Comparison of ENCODE assay signal across 1 cellular context in the genomic region with DNA sequence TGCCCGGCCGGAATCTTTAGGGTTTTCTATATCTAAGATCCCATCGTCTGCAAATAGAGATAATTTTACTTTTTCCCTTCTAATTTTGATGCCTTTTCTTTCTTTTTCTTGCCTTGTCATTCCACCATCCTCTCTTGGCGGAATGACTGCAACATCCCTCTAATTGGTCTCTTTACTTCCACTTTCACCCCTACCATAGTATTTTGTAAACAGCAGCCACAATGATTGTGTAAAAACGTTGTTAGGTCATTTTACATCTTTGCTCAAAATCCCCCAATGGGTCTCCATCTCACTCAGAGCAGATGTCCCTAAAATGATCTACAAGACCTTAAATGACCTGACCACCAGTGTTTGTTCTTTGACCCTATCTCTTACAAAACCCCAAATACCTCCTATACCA.
TF ChIP-seq lines count a peak whose summit lies in the region.

No MANE protein-coding gene starts in this region.

TF ChIP-seq in K562, 482 proteins besides CTCF, POLR2A, EP300 and RAD21 (continued from another document):
- TF ChIP-seq, protein P1, sequence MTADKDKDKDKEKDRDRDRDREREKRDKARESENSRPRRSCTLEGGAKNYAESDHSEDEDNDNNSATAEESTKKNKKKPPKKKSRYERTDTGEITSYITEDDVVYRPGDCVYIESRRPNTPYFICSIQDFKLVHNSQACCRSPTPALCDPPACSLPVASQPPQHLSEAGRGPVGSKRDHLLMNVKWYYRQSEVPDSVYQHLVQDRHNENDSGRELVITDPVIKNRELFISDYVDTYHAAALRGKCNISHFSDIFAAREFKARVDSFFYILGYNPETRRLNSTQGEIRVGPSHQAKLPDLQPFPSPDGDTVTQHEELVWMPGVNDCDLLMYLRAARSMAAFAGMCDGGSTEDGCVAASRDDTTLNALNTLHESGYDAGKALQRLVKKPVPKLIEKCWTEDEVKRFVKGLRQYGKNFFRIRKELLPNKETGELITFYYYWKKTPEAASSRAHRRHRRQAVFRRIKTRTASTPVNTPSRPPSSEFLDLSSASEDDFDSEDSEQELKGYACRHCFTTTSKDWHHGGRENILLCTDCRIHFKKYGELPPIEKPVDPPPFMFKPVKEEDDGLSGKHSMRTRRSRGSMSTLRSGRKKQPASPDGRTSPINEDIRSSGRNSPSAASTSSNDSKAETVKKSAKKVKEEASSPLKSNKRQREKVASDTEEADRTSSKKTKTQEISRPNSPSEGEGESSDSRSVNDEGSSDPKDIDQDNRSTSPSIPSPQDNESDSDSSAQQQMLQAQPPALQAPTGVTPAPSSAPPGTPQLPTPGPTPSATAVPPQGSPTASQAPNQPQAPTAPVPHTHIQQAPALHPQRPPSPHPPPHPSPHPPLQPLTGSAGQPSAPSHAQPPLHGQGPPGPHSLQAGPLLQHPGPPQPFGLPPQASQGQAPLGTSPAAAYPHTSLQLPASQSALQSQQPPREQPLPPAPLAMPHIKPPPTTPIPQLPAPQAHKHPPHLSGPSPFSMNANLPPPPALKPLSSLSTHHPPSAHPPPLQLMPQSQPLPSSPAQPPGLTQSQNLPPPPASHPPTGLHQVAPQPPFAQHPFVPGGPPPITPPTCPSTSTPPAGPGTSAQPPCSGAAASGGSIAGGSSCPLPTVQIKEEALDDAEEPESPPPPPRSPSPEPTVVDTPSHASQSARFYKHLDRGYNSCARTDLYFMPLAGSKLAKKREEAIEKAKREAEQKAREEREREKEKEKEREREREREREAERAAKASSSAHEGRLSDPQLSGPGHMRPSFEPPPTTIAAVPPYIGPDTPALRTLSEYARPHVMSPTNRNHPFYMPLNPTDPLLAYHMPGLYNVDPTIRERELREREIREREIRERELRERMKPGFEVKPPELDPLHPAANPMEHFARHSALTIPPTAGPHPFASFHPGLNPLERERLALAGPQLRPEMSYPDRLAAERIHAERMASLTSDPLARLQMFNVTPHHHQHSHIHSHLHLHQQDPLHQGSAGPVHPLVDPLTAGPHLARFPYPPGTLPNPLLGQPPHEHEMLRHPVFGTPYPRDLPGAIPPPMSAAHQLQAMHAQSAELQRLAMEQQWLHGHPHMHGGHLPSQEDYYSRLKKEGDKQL (CRISPR knock-in tag; IDR thresholded peaks at IDR 0.05; ENCODE audit: borderline replicate concordance) = no peak
- TF ChIP-seq E2F4 (CRISPR knock-in tag; IDR thresholded peaks at IDR 0.05; ENCODE audit: low read depth) (no peak), ADNP (tag; IDR thresholded peaks at IDR 0.05) (no peak), MTF1 (CRISPR knock-in tag; IDR thresholded peaks at IDR 0.05; ENCODE audit: borderline replicate concordance) (no peak), SIN3B (IDR thresholded peaks at IDR 0.05; ENCODE audit: low read depth) (no peak), PKNOX1 (IDR thresholded peaks at IDR 0.05) (no peak), ZNF830 (CRISPR knock-in tag; IDR thresholded peaks at IDR 0.05) (no peak)
- TF ChIP-seq, protein P2, sequence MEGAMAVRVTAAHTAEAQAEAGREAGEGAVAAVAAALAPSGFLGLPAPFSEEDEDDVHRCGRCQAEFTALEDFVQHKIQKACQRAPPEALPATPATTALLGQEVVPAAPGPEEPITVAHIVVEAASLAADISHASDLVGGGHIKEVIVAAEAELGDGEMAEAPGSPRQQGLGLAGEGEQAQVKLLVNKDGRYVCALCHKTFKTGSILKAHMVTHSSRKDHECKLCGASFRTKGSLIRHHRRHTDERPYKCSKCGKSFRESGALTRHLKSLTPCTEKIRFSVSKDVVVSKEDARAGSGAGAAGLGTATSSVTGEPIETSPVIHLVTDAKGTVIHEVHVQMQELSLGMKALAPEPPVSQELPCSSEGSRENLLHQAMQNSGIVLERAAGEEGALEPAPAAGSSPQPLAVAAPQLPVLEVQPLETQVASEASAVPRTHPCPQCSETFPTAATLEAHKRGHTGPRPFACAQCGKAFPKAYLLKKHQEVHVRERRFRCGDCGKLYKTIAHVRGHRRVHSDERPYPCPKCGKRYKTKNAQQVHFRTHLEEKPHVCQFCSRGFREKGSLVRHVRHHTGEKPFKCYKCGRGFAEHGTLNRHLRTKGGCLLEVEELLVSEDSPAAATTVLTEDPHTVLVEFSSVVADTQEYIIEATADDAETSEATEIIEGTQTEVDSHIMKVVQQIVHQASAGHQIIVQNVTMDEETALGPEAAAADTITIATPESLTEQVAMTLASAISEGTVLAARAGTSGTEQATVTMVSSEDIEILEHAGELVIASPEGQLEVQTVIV (CRISPR knock-in tag; IDR thresholded peaks at IDR 0.05; ENCODE audit: borderline replicate concordance) = no peak
